ENCODE assay signal across 10 cellular contexts in genomic region chr13:44453881-44454280, GRCh38.
"Had no signal": no experiment of that assay in that cellular context is flagged by ENCODE, and none has a peak within 500 bp of the region (broad histone marks: within the 10 kb centered on the region; RNA-seq: fewer than 3 reads in every experiment).

No MANE protein-coding gene starts in this region.

- H3K4me2 ChIP-seq: GM23338, KMS-11 had no signal

- H3K27ac Mint-ChIP-seq: GM23338, H9, HFFc6 had no signal

- FAIRE-seq: H1, H54 had no signal

- ATAC-seq: GM23338 had no signal

- H3K4me3 Mint-ChIP-seq: GM23338, H9, HFFc6, IgD-negative memory B cell had no signal

- H3K27me3 Mint-ChIP-seq: IgD-negative memory B cell had no signal

- DNase-seq: H9, HCEC 1CT, HFFc6, KBM-7 had no signal

- H2AFZ ChIP-seq: GM23338 had no signal

- H3K4me3 ChIP-seq: GM23338 had no signal

- H3K9ac ChIP-seq: KMS-11 had no signal

- H3K27ac ChIP-seq: HL-60, KMS-11 had no signal
